Comparison of ENCODE assay signal across 8 cellular contexts in genomic region chr3:52277972-52278509, GRCh38. TPM values are rescaled to one million over a fixed set of nuclear protein-coding genes. Genes with fewer than 3 reads are reported as not detected.
DNase-seq lines count a peak whose midpoint lies in the region; ATAC-seq and TF ChIP-seq lines count a peak whose summit lies in the region.

No MANE protein-coding gene starts in this region.

- H3K4me1 ChIP-seq in HEK293 (ENCODE audit: control insufficient read depth, insufficient read depth, low read length) (no peaks in the 10 kb centered on the region), MM.1S (ENCODE audit: low read length) (peaks cover 19% of the 10 kb centered on the region), vagina (peaks cover 55% of the 10 kb centered on the region)

- H3K27me3 ChIP-seq in MM.1S (replicated peaks; ENCODE audit: insufficient read depth, low read length): no peaks in the 10 kb centered on the region
- no peaks in the 10 kb centered on the region for H3K27me3 ChIP-seq in vagina

- peaks cover 22% of the 10 kb centered on the region for H3F3A ChIP-seq in MM.1S (ENCODE audit: insufficient read depth, low read length)

- intact Hi-C loops in vagina (cut with DNase I): no loop called here

- H3K36me3 ChIP-seq in HEK293 (ENCODE audit: control insufficient read depth in 2 of 2, insufficient read depth in 1 of 2, low read length in 2 of 2) (peaks cover 7 to 33% of the 10 kb centered on the region in 2 experiments; a peak in 2 of 3 replicates), MM.1S (replicated peaks; ENCODE audit: insufficient read depth, low read length) (no peaks in the 10 kb centered on the region), vagina (peaks cover 0 to 5% of the 10 kb centered on the region in 2 donors)

- peak; percentile 74 for ATAC-seq in omental fat pad (ENCODE audit: low FRiP score)

- peaks cover 54% of the 10 kb centered on the region for H3K79me2 ChIP-seq in MM.1S (ENCODE audit: low read length)

- TF ChIP-seq CTCF in HEK293 (tag by site-specific recombination; IDR thresholded peaks at IDR 0.05) (peak; percentile 65), MM.1S (IDR thresholded peaks at IDR 0.05; ENCODE audit: low read length) (peak; percentile 35; the same call in 1 of the 2 replicates), foreskin fibroblast (IDR thresholded peaks at IDR 0.05; ENCODE audit: low read depth, low read length) (peak; percentile 46), omental fat pad (IDR thresholded peaks at IDR 0.05) (no peak), vagina (IDR thresholded peaks at IDR 0.05) (no peak)

- peaks cover 24% of the 10 kb centered on the region; the same call in 1 of the 2 replicates for H4K20me1 ChIP-seq in MM.1S (ENCODE audit: insufficient read depth, low read length)

- DNase-seq in NCI-H510A treated with DMSO at 0.1 percent for 48 hours (lab: John Stamatoyannopoulos, UW): peak; percentile 33
- DNase-seq in NCI-H510A (lab: John Stamatoyannopoulos, UW): no peak
- peak; percentile 63 for DNase-seq in MM.1S
- peak; percentile 40 for DNase-seq in activated T-cell treated with anti-CD3 and anti-CD28 coated beads for 4 hours
- DNase-seq in foreskin fibroblast: no peak
- no peak for DNase-seq in omental fat pad (ENCODE audit: low spot score)
- DNase-seq in vagina (ENCODE audit: extremely low spot score in 2 of 2): no peak

- CTCF ChIA-PET in HEK293 (lab: Yijun Ruan, JAX): interaction anchor here (0.6 to 1.3 kb wide), 8 partner anchors 9 to 323 kb away, joined by 3 to 6 read pairs (median 4); partner anchors contain the start of gene GPR62

- peak overlapping the region; percentile 76 for H3K4me2 ChIP-seq in MM.1S (ENCODE audit: low read depth, low read length)

- TF ChIP-seq POLR2A in vagina (IDR thresholded peaks at IDR 0.05): no peak

- H3K9me3 ChIP-seq in HEK293 (ENCODE audit: control insufficient read depth, insufficient read depth, low read depth, low read length): no peaks in the 10 kb centered on the region
- no peaks in the 10 kb centered on the region for H3K9me3 ChIP-seq in MM.1S (replicated peaks; ENCODE audit: insufficient read depth, low read length)
- no peaks in the 10 kb centered on the region for H3K9me3 ChIP-seq in vagina

- POLR2A ChIA-PET in HEK293 (lab: Yijun Ruan, JAX): interaction anchor here (0.7 to 2.3 kb wide), 5 partner anchors 9 to 336 kb away, joined by 3 to 23 read pairs (median 3); partner anchors contain the start of genes GLYCTK, PARP3, PPM1M and RRP9

- no peak overlapping the region for H2AFZ ChIP-seq in MM.1S (ENCODE audit: low read length)

- H3K9me2 ChIP-seq in MM.1S (replicated peaks; ENCODE audit: insufficient read depth, low read length): no peaks in the 10 kb centered on the region

- H3K4me3 ChIP-seq in HEK293 (ENCODE audit: low read depth, low read length) (peak overlapping the region; percentile 82), MM.1S (ENCODE audit: low read length) (peak overlapping the region; percentile 61), foreskin fibroblast (ENCODE audit: low read depth in 1 of 2, low read length in 2 of 2) (peak overlapping the region; percentile 85 to 98), vagina (peak overlapping the region; percentile 79 to 82)

- H3K27ac ChIP-seq in HEK293 (ENCODE audit: extremely low read depth, low read depth, low read length): peak overlapping the region; percentile 95
- peak overlapping the region; percentile 89 for H3K27ac ChIP-seq in MM.1S (ENCODE audit: low read length)
- H3K27ac ChIP-seq in vagina: peak overlapping the region; percentile 96

- peak overlapping the region; percentile 96 for H3K9ac ChIP-seq in MM.1S (ENCODE audit: low read length)

TF ChIP-seq in HEK293, 187 proteins besides CTCF, POLR2A, EP300 and RAD21:
- TF ChIP-seq BCL11A (tag by site-specific recombination; IDR thresholded peaks at IDR 0.05; ENCODE audit: low read depth): 0 out of 2 replicates have a peak, but pooled peaks have one; percentile 3
- 0 out of 2 replicates have a peak, but pooled peaks have one; percentile 17 for TF ChIP-seq REST (tag by site-specific recombination; IDR thresholded peaks at IDR 0.05)
- no peak for TF ChIP-seq ZNF138 (tag by site-specific recombination; IDR thresholded peaks at IDR 0.05; ENCODE audit: borderline replicate concordance)
- peak; percentile 57; the same call in 1 of the 2 replicates for TF ChIP-seq YY1 (tag by site-specific recombination; IDR thresholded peaks at IDR 0.05)
- 0 out of 2 replicates have a peak, but pooled peaks have one; percentile 22 for TF ChIP-seq ZNF501 (tag by site-specific recombination; IDR thresholded peaks at IDR 0.05)
- TF ChIP-seq BCL11B (tag by site-specific recombination; IDR thresholded peaks at IDR 0.05; ENCODE audit: low read depth): 0 out of 2 replicates have a peak, but pooled peaks have one; percentile 10
- TF ChIP-seq GLI2 (tag by site-specific recombination; IDR thresholded peaks at IDR 0.05; ENCODE audit: borderline replicate concordance, low read depth): no peak
- no peak for TF ChIP-seq GLIS2 (tag by site-specific recombination; IDR thresholded peaks at IDR 0.05)
- peak; percentile 48; the same call in 1 of the 2 replicates for TF ChIP-seq ZBTB6 (tag by site-specific recombination; IDR thresholded peaks at IDR 0.05)
- no peak for TF ChIP-seq ZNF629 (tag by site-specific recombination; IDR thresholded peaks at IDR 0.05)

RNA-seq across cellular contexts. Expression of gene WDR82, which starts 0.4 kb away (rescaled TPM):
- total RNA-seq in omental fat pad (10 to 100 TPM; 42.9 to 56.9 (median 51.4) TPM), vagina (44.4 TPM)

RNA-seq across cellular contexts. Expression of gene GLYCTK, which starts 9.6 kb away (rescaled TPM):
- 10 to 100 TPM; 12.7 to 63.5 (median 41.4) TPM for total RNA-seq in omental fat pad
- total RNA-seq in vagina: 10.3 TPM

RNA-seq across cellular contexts. Expression of gene PPM1M, which starts 32.5 kb away (rescaled TPM):
- total RNA-seq in omental fat pad (10 to 100 TPM; 17.0 to 32.2 (median 23.9) TPM), vagina (25.0 TPM)

RNA-seq across cellular contexts. Expression of gene DNAH1, which starts 38.1 kb away (rescaled TPM):
- 10 to 100 TPM in 3 of 4 donors, 1 to 10 TPM in 1; 6.7 to 24.9 (median 14.1) TPM for total RNA-seq in omental fat pad
- total RNA-seq in vagina: 12.3 TPM

RNA-seq across cellular contexts. Expression of gene TWF2, which starts 39.1 kb away (rescaled TPM):
- total RNA-seq in omental fat pad (100 to 1,000 TPM in 1 of 4 donors, 10 to 100 TPM in 3; 50.1 to 116 (median 78.3) TPM), vagina (93.8 TPM)

Comparison
In these comparisons a context has a peak if more than half of its experiments do, and no peak if none do; other contexts are left out.
1. DNase-seq: peak in NCI-H510A treated with DMSO at 0.1 percent for 48 hours (single experiment), MM.1S (single experiment) and activated T-cell treated with anti-CD3 and anti-CD28 coated beads for 4 hours (single experiment); none in NCI-H510A (single experiment), foreskin fibroblast (0 of 2), omental fat pad (single experiment) and vagina (0 of 2).
2. CTCF ChIP-seq: peak in HEK293 (single experiment), MM.1S (single experiment) and foreskin fibroblast (single experiment); none in omental fat pad (0 of 3) and vagina (0 of 3).
3. Peak in every context shown above with its lines, with median percentiles within 50 percentile points of each other: H3K27ac ChIP-seq and H3K4me3 ChIP-seq.